Comparison of ENCODE assay signal across 15 cellular contexts in the genomic region with DNA sequence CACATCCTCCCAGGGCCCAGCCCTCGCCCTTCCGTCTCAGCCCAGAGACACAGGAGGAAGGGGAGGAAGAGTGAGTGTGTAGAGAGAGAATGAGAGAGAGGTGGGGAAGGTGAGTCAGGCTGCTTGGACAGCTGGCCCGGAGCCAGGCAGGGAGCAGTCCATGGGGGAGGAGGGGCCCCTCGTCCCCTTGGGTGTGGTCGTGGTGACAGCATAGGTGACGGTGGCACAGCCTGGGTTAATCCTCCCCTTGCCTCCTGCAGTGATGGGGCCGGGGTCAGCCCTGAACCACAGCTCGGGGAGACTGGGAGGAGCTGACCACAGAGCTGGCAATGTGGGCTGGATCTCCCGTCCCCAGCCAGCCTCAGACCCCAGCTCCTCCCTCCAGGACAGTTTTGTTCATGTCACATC. TPM values are rescaled to one million over a fixed set of nuclear protein-coding genes. Genes with fewer than 3 reads are reported as not detected.
A peak's percentile ranks its signal among the peaks of the same experiment; 100 is the strongest.
DNase-seq lines count a peak whose midpoint lies in the region; ATAC-seq, FAIRE-seq and TF ChIP-seq lines count a peak whose summit lies in the region.
"Had no signal": no experiment of that assay in that cellular context is flagged by ENCODE, and none has a peak within 500 bp of the region (broad histone marks: within the 10 kb centered on the region; RNA-seq: fewer than 3 reads in every experiment).

No MANE protein-coding gene starts in this region.

- no peak overlapping the region for H3K4me3 Mint-ChIP-seq in neural progenitor cell
- H3K4me3 Mint-ChIP-seq: nephron had no signal

- FAIRE-seq in H54 (lab: Jason Lieb, UNC), result no peak

- H2AFZ ChIP-seq in neural progenitor cell (replicated peaks), result peak overlapping the region; percentile 55

- H3K4me3 ChIP-seq in Panc1 (ENCODE audit: low read depth in 2 of 2, low read length in 2 of 2) (no peak overlapping the region), colonic mucosa (no peak overlapping the region), neural progenitor cell (no peak overlapping the region)
- H3K4me3 ChIP-seq: BLaER1 treated with 17β-estradiol and CSF1 and Interleukin-3, amounts not matched to agents 10 nM and 100 nM; gastroesophageal sphincter; suprapubic skin had no signal

- CTCF ChIA-PET in Panc1 (lab: Charles Lee), result interaction anchor here (0.6 kb wide), 1 partner anchor 786 kb away, joined by 3 read pairs; no protein-coding TSS in a partner anchor

- H3K27me3 ChIP-seq in Panc1 (ENCODE audit: control insufficient read depth, insufficient read depth, low read length) (no peaks in the 10 kb centered on the region), colonic mucosa (no peaks in the 10 kb centered on the region), neural progenitor cell (no peaks in the 10 kb centered on the region)
- H3K27me3 ChIP-seq: BLaER1 treated with 17β-estradiol and CSF1 and Interleukin-3, amounts not matched to agents 10 nM and 100 nM had no signal

- BruUV-seq in Panc1 (replicated peaks; lab: Mats Ljungman, UMichigan), result no TSS peak

- H3K27ac ChIP-seq in Panc1 (ENCODE audit: low read length) (no peak overlapping the region), colonic mucosa (no peak overlapping the region), neural progenitor cell (no peak overlapping the region)
- H3K27ac ChIP-seq: gastroesophageal sphincter, suprapubic skin had no signal

- H3K4me2 ChIP-seq in neural progenitor cell, result peak overlapping the region; percentile 15

- H3K79me2 ChIP-seq in neural progenitor cell (ENCODE audit: low read depth), result no peaks in the 10 kb centered on the region

- peaks cover 2% of the 10 kb centered on the region for H3K27me3 Mint-ChIP-seq in neural progenitor cell (ENCODE audit: insufficient read depth, low read depth)

- no peaks in the 10 kb centered on the region for H3K36me3 Mint-ChIP-seq in neural progenitor cell

- in situ Hi-C loops in Panc1 (cut with HindIII; ENCODE audit: low pct_unique_long_range_greater_than_20kb, low sequenced_read_pairs), result no loop called here

- no peak overlapping the region for H3K27ac Mint-ChIP-seq in neural progenitor cell
- H3K27ac Mint-ChIP-seq: nephron had no signal

- H4K20me1 ChIP-seq in neural progenitor cell (ENCODE audit: low read depth), result no peaks in the 10 kb centered on the region
- H4K20me1 ChIP-seq: BLaER1 treated with 17β-estradiol and CSF1 and Interleukin-3, amounts not matched to agents 10 nM and 100 nM had no signal

- H3K9ac ChIP-seq in colonic mucosa (ENCODE audit: low read depth in 2 of 2, low read length in 2 of 2) (no peak overlapping the region), neural progenitor cell (no peak overlapping the region)

- POLR2A ChIA-PET in Panc1 (lab: Charles Lee), result no interaction called here

- no peaks in the 10 kb centered on the region for H3F3A ChIP-seq in neural progenitor cell (ENCODE audit: low read depth)

- no peaks in the 10 kb centered on the region for H3K9me3 Mint-ChIP-seq in neural progenitor cell
- H3K9me3 Mint-ChIP-seq: nephron had no signal

- peaks cover 41% of the 10 kb centered on the region for H3K4me1 Mint-ChIP-seq in neural progenitor cell

- no peak for TF ChIP-seq POLR2A in H54 (IDR thresholded peaks at IDR 0.05; ENCODE audit: low read depth, low read length)

- H3K4me1 ChIP-seq in Panc1 (ENCODE audit: control insufficient read depth, insufficient read depth, low read length) (no peaks in the 10 kb centered on the region; the same call in 1 of the 2 replicates), colonic mucosa (peaks cover 3% of the 10 kb centered on the region), neural progenitor cell (peaks cover 32% of the 10 kb centered on the region)

- intact Hi-C loops in Panc1 (cut with micrococcal nuclease; ENCODE audit: unreplicated experiment), result no loop called here
- intact Hi-C loops in colonic mucosa (cut with DNase I), result no loop called here

- ATAC-seq in Panc1, result peak; percentile 28; the same call in 1 of the 2 replicates
- ATAC-seq in GM19023 (IDR thresholded peaks at IDR 0.05; ENCODE audit: unreplicated experiment), result no peak
- no peak for ATAC-seq in left lobe of liver
- no peak for ATAC-seq in HG02973 (IDR thresholded peaks at IDR 0.05; ENCODE audit: unreplicated experiment)
- ATAC-seq: gastroesophageal sphincter had no signal

- H3K36me3 ChIP-seq in Panc1 (ENCODE audit: control insufficient read depth, insufficient read depth, low read length) (no peaks in the 10 kb centered on the region), colonic mucosa (no peaks in the 10 kb centered on the region), neural progenitor cell (no peaks in the 10 kb centered on the region)
- H3K36me3 ChIP-seq: BLaER1 treated with 17β-estradiol and CSF1 and Interleukin-3, amounts not matched to agents 10 nM and 100 nM; gastroesophageal sphincter; suprapubic skin had no signal

- peak; percentile 74 for DNase-seq in H54 (ENCODE audit: insufficient read length, low spot score)
- DNase-seq in Panc1 (ENCODE audit: low read depth, low spot score), result no peak
- peak; percentile 46 for DNase-seq in colonic mucosa
- peak; percentile 34 for DNase-seq in neural progenitor cell (ENCODE audit: low spot score)
- DNase-seq in dedifferentiated amniotic fluid mesenchymal stem cell (ENCODE audit: extremely low spot score), result no peak
- DNase-seq in left lobe of liver (ENCODE audit: low spot score), result no peak
- DNase-seq: GDM1, NCI-H446 treated with DMSO at 0.1 percent for 48 hours, Right ventricle myocardium superior had no signal

- H3K9me3 ChIP-seq in Panc1 (ENCODE audit: control insufficient read depth, insufficient read depth, low read depth, low read length) (no peaks in the 10 kb centered on the region), colonic mucosa (no peaks in the 10 kb centered on the region), neural progenitor cell (ENCODE audit: low read depth) (no peaks in the 10 kb centered on the region)
- H3K9me3 ChIP-seq: BLaER1 treated with 17β-estradiol and CSF1 and Interleukin-3, amounts not matched to agents 10 nM and 100 nM; gastroesophageal sphincter; suprapubic skin had no signal

- TF ChIP-seq CTCF in Panc1 (IDR thresholded peaks at IDR 0.05) (no peak), colonic mucosa (IDR thresholded peaks at IDR 0.05) (no peak), neural progenitor cell (IDR thresholded peaks at IDR 0.05) (no peak)

RNA-seq across cellular contexts. Expression of a gene that starts 36.5 kb away (rescaled TPM):
- 0.15 TPM for total RNA-seq in Panc1 (2021; ENCODE audit: unreplicated experiment)
- not detected for polyA plus RNA-seq in Panc1 (2012; ENCODE audit: insufficient read length)
- total RNA-seq in colonic mucosa, result 10 to 100 TPM; 51.0 to 75.7 TPM
- not detected in 2 replicates for total RNA-seq in neural progenitor cell (ENCODE audit: low replicate concordance)
- not detected for total RNA-seq in left lobe of liver

RNA-seq across cellular contexts. Expression of a gene that starts 37.5 kb away (rescaled TPM):
- 4.8 TPM for total RNA-seq in Panc1 (2021; ENCODE audit: unreplicated experiment)
- polyA plus RNA-seq in Panc1 (2012; ENCODE audit: insufficient read length), result 4.3 TPM
- 10 to 100 TPM; 13.9 to 25.1 TPM for total RNA-seq in colonic mucosa
- 0.04 and 0.31 TPM in 2 replicates for total RNA-seq in neural progenitor cell (ENCODE audit: low replicate concordance)
- 2.9 TPM for total RNA-seq in left lobe of liver

Comparison
In these comparisons a context has a peak if more than half of its experiments do, and no peak if none do; other contexts are left out.
1. DNase-seq: peak in H54 (single experiment), colonic mucosa (single experiment) and neural progenitor cell (single experiment); none in Panc1 (single experiment), dedifferentiated amniotic fluid mesenchymal stem cell (single experiment) and left lobe of liver (single experiment).
2. RNA of a gene that starts 36.5 kb away (total RNA-seq): 51.0 to 75.7 TPM in colonic mucosa; 0.15 TPM in Panc1 (single experiment), not detected in left lobe of liver (single experiment) and not detected in neural progenitor cell; every median in the first group is over 10 times any median in the second.